ENCODE assay signal across 15 cellular contexts in the genomic region with DNA sequence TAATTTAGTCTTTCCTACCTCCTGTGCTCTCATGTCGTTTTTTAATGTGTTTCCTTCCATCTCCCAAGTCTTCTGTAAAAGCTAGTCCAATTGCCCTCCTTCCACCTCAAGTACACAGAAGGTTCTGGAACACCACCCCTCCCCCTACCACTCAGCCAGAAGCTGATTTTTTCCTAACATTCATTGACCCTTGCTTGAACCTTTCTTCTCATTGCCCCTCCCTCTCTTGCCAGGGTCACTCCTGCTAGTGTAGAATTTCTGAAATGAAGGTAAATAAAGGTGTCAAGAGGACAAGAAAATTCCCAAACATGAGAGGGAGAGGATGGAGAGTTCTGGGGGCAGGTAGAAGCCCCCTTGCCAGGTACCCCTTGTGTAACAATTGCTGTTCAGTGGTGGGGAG. TPM values are rescaled to one million over a fixed set of nuclear protein-coding genes. Genes with fewer than 3 reads are reported as not detected.
DNase-seq lines count a peak whose midpoint lies in the region; ATAC-seq and TF ChIP-seq lines count a peak whose summit lies in the region.
"Had no signal": no experiment of that assay in that cellular context is flagged by ENCODE, and none has a peak within 500 bp of the region (broad histone marks: within the 10 kb centered on the region; RNA-seq: fewer than 3 reads in every experiment).

No MANE protein-coding gene starts in this region.

- WGBS in right lobe of liver (ENCODE audit: insufficient coverage, low coverage, low lambda C conversion rate, missing lambda C conversion rate) = no CpG with 5 or more reads among the region's 1 CpG

- TF ChIP-seq CTCF in DOHH2 (IDR thresholded peaks at IDR 0.05; ENCODE audit: low read depth, low read length, poor library complexity, severe bottlenecking) (no peak), OCI-LY3 (IDR thresholded peaks at IDR 0.05; ENCODE audit: low read depth, low read length) (no peak), right lobe of liver (IDR thresholded peaks at IDR 0.05) (no peak), neural progenitor cell (IDR thresholded peaks at IDR 0.05) (no peak)

- peak overlapping the region; percentile 6 for H3K27ac Mint-ChIP-seq in neural progenitor cell
- H3K27ac Mint-ChIP-seq: CD8-positive, alpha-beta T cell had no signal

- intact Hi-C loops in right lobe of liver (cut with DNase I) = no loop called here

- H3K9me3 ChIP-seq in DOHH2 (ENCODE audit: control insufficient read depth, insufficient read depth, low read length) (no peaks in the 10 kb centered on the region), OCI-LY3 (ENCODE audit: insufficient read depth, low read length) (no peaks in the 10 kb centered on the region), right lobe of liver (no peaks in the 10 kb centered on the region), neural progenitor cell (ENCODE audit: low read depth) (no peaks in the 10 kb centered on the region)
- H3K9me3 ChIP-seq: BLaER1 treated with 17β-estradiol and CSF1 and Interleukin-3, amounts not matched to agents 10 nM and 100 nM had no signal

- no peaks in the 10 kb centered on the region for H3K27me3 Mint-ChIP-seq in neural progenitor cell (ENCODE audit: insufficient read depth, low read depth)

- H3K9me2 ChIP-seq in DOHH2 (replicated peaks; ENCODE audit: control insufficient read depth, low read length) = no peaks in the 10 kb centered on the region

- H3K36me3 ChIP-seq in DOHH2 (ENCODE audit: control insufficient read depth, low read length) (peaks cover 41% of the 10 kb centered on the region), OCI-LY3 (replicated peaks; ENCODE audit: low read depth, low read length) (peaks cover 24% of the 10 kb centered on the region), right lobe of liver (no peaks in the 10 kb centered on the region), neural progenitor cell (no peaks in the 10 kb centered on the region)
- H3K36me3 ChIP-seq: BLaER1 treated with 17β-estradiol and CSF1 and Interleukin-3, amounts not matched to agents 10 nM and 100 nM had no signal

- no peaks in the 10 kb centered on the region for H3K9me3 Mint-ChIP-seq in neural progenitor cell
- H3K9me3 Mint-ChIP-seq: CD8-positive, alpha-beta T cell had no signal

- H3K36me3 Mint-ChIP-seq in neural progenitor cell = peaks cover 6% of the 10 kb centered on the region
- H3K36me3 Mint-ChIP-seq: CD8-positive, alpha-beta T cell had no signal

- H3F3A ChIP-seq in DOHH2 (ENCODE audit: control insufficient read depth, insufficient read depth) (peaks cover 20% of the 10 kb centered on the region), neural progenitor cell (ENCODE audit: low read depth) (no peaks in the 10 kb centered on the region)

- H2AFZ ChIP-seq in OCI-LY3 (ENCODE audit: low read depth, low read length) = no peak overlapping the region
- no peak overlapping the region for H2AFZ ChIP-seq in neural progenitor cell (replicated peaks)

- H3K9ac ChIP-seq in OCI-LY3 (ENCODE audit: low read length) (peak overlapping the region; percentile 12; the same call in 1 of the 2 replicates), neural progenitor cell (no peak overlapping the region)
- H3K9ac ChIP-seq: BLaER1 treated with 17β-estradiol and CSF1 and Interleukin-3, amounts not matched to agents 10 nM and 100 nM had no signal

- H3K79me2 ChIP-seq in DOHH2 (ENCODE audit: control insufficient read depth, low read length) (peaks cover 97% of the 10 kb centered on the region), OCI-LY3 (ENCODE audit: low read length) (peaks cover 96% of the 10 kb centered on the region), neural progenitor cell (ENCODE audit: low read depth) (no peaks in the 10 kb centered on the region)

- H3K4me2 ChIP-seq in DOHH2 (ENCODE audit: low read length) (peak overlapping the region; percentile 95), OCI-LY3 (ENCODE audit: low read length) (peak overlapping the region; percentile 97), neural progenitor cell (no peak overlapping the region)
- H3K4me2 ChIP-seq: BLaER1 treated with 17β-estradiol and CSF1 and Interleukin-3, amounts not matched to agents 10 nM and 100 nM had no signal

- H3K4me3 ChIP-seq in DOHH2 (ENCODE audit: low read length) (peak overlapping the region; percentile 25; the same call in 1 of the 2 replicates), OCI-LY3 (ENCODE audit: low read length) (peak overlapping the region; percentile 14; the same call in 1 of the 2 replicates), right lobe of liver (no peak overlapping the region), neural progenitor cell (no peak overlapping the region)
- H3K4me3 ChIP-seq: BLaER1 treated with 17β-estradiol and CSF1 and Interleukin-3, amounts not matched to agents 10 nM and 100 nM had no signal

- no peaks in the 10 kb centered on the region for H4K20me1 ChIP-seq in DOHH2 (ENCODE audit: control insufficient read depth, insufficient read depth, low read depth, low read length)
- no peaks in the 10 kb centered on the region for H4K20me1 ChIP-seq in OCI-LY3 (ENCODE audit: insufficient read depth, low read length)
- H4K20me1 ChIP-seq in neural progenitor cell (ENCODE audit: low read depth) = no peaks in the 10 kb centered on the region

- peaks cover 40% of the 10 kb centered on the region for H3K4me1 Mint-ChIP-seq in neural progenitor cell

- no peak overlapping the region for H3K4me3 Mint-ChIP-seq in neural progenitor cell
- H3K4me3 Mint-ChIP-seq: CD8-positive, alpha-beta T cell had no signal

- ATAC-seq in right lobe of liver = no peak
- ATAC-seq: CD8-positive, alpha-beta T cell had no signal

- H3K27ac ChIP-seq in DOHH2 (ENCODE audit: low read depth, low read length) (peak overlapping the region; percentile 15; the same call in 1 of the 2 replicates), OCI-LY3 (ENCODE audit: low read length) (peak overlapping the region; percentile 100), right lobe of liver (peak overlapping the region in 2 of 3 donors; percentile 30 to 77), neural progenitor cell (no peak overlapping the region)
- H3K27ac ChIP-seq: BLaER1 treated with 17β-estradiol and CSF1 and Interleukin-3, amounts not matched to agents 10 nM and 100 nM had no signal

- TF ChIP-seq POLR2A in right lobe of liver (IDR thresholded peaks at IDR 0.05) = no peak

- H3K4me1 ChIP-seq in DOHH2 (ENCODE audit: control insufficient read depth, low read length) (peaks cover 100% of the 10 kb centered on the region), OCI-LY3 (ENCODE audit: low read length) (peaks cover 84% of the 10 kb centered on the region), right lobe of liver (peaks cover 0 to 51% (median 14%) of the 10 kb centered on the region in 4 donors), neural progenitor cell (no peaks in the 10 kb centered on the region)

- DNase-seq in right lobe of liver (no peak), neural progenitor cell (ENCODE audit: low spot score) (no peak), NCI-H69 (lab: John Stamatoyannopoulos, UW) (no peak), NCI-H146 treated with DMSO at 0.1 percent for 48 hours (lab: John Stamatoyannopoulos, UW; ENCODE audit: unreplicated experiment) (no peak), nucleus accumbens (lab: John Stamatoyannopoulos, UW) (no peak)
- DNase-seq: CD8-positive, alpha-beta T cell; KG1; NCI-H1417; NCI-H187 treated with DMSO at 0.1 percent for 48 hours; NCI-H2227 treated with DMSO at 0.1 percent for 48 hours; NCI-H510A treated with DMSO at 0.1 percent for 48 hours had no signal

- H3K27me3 ChIP-seq in DOHH2 (ENCODE audit: control insufficient read depth, low read length) = no peaks in the 10 kb centered on the region
- no peaks in the 10 kb centered on the region for H3K27me3 ChIP-seq in OCI-LY3 (ENCODE audit: low read depth, low read length)
- no peaks in the 10 kb centered on the region for H3K27me3 ChIP-seq in right lobe of liver
- H3K27me3 ChIP-seq in neural progenitor cell = no peaks in the 10 kb centered on the region

RNA-seq across cellular contexts. Expression of gene PLEKHG1, which starts 38.6 kb away (rescaled TPM):
- total RNA-seq in right lobe of liver (10 to 100 TPM in 5 of 6 experiments, 1 to 10 TPM in 1; 8.7 to 20.3 (median 11.8) TPM), neural progenitor cell (ENCODE audit: low replicate concordance) (4.6 and 4.7 TPM in 2 replicates)
- total RNA-seq: M059J had no signal

Comparison
In these comparisons a context has a peak if more than half of its experiments do, and no peak if none do; other contexts are left out.
1. H3K4me3 ChIP-seq: peak in DOHH2 (single experiment) and OCI-LY3 (single experiment); none in right lobe of liver (0 of 3) and neural progenitor cell (single experiment).